Comparison of ENCODE assay signal across 1 cellular context in genomic region chr7:98671733-98672331, GRCh38.
TF ChIP-seq lines count a peak whose summit lies in the region.

No MANE protein-coding gene starts in this region.

TF ChIP-seq in HCT116, 20 proteins besides CTCF, POLR2A, EP300 and RAD21 (continued from another document):
- TF ChIP-seq EZH2phosphoT487 (IDR thresholded peaks at IDR 0.05; ENCODE audit: borderline replicate concordance) = no peak
- TF ChIP-seq, protein P1, sequence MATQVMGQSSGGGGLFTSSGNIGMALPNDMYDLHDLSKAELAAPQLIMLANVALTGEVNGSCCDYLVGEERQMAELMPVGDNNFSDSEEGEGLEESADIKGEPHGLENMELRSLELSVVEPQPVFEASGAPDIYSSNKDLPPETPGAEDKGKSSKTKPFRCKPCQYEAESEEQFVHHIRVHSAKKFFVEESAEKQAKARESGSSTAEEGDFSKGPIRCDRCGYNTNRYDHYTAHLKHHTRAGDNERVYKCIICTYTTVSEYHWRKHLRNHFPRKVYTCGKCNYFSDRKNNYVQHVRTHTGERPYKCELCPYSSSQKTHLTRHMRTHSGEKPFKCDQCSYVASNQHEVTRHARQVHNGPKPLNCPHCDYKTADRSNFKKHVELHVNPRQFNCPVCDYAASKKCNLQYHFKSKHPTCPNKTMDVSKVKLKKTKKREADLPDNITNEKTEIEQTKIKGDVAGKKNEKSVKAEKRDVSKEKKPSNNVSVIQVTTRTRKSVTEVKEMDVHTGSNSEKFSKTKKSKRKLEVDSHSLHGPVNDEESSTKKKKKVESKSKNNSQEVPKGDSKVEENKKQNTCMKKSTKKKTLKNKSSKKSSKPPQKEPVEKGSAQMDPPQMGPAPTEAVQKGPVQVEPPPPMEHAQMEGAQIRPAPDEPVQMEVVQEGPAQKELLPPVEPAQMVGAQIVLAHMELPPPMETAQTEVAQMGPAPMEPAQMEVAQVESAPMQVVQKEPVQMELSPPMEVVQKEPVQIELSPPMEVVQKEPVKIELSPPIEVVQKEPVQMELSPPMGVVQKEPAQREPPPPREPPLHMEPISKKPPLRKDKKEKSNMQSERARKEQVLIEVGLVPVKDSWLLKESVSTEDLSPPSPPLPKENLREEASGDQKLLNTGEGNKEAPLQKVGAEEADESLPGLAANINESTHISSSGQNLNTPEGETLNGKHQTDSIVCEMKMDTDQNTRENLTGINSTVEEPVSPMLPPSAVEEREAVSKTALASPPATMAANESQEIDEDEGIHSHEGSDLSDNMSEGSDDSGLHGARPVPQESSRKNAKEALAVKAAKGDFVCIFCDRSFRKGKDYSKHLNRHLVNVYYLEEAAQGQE (IDR thresholded peaks at IDR 0.05; ENCODE audit: low read depth) = no peak
